In genomic region chr2:223215136-223215535, GRCh38 we compare ENCODE assay signal across 2 cellular contexts.
TF ChIP-seq lines count a peak whose summit lies in the region.

No MANE protein-coding gene starts in this region.

TF ChIP-seq in SK-N-SH treated with all-trans-retinoic acid at 6 μM for 48 hours, 23 proteins besides CTCF, POLR2A, EP300 and RAD21:
- TF ChIP-seq ARNTL (CRISPR knock-in tag; IDR thresholded peaks at IDR 0.05; ENCODE audit: borderline replicate concordance, low read depth) (no peak), ZNF8 (CRISPR knock-in tag; IDR thresholded peaks at IDR 0.05) (no peak), PATZ1 (CRISPR knock-in tag; IDR thresholded peaks at IDR 0.05; ENCODE audit: borderline replicate concordance) (no peak), BACH2 (CRISPR knock-in tag; IDR thresholded peaks at IDR 0.05; ENCODE audit: borderline replicate concordance) (no peak), CSDC2 (CRISPR knock-in tag; IDR thresholded peaks at IDR 0.05) (no peak)
TF ChIP-seq in SK-N-SH treated with all-trans-retinoic acid at 6 μM for 48 hours: peak in this region for 0.

TF ChIP-seq in H1, 55 proteins besides CTCF, POLR2A, EP300 and RAD21:
- no peak for TF ChIP-seq SRF (IDR thresholded peaks at IDR 0.05; ENCODE audit: low read depth, low read length)
- TF ChIP-seq POU5F1 (IDR thresholded peaks at IDR 0.05; ENCODE audit: low read depth, low read length) = no peak
- no peak for TF ChIP-seq ATF3 (IDR thresholded peaks at IDR 0.05; ENCODE audit: insufficient read depth, low read depth, low read length)
- no peak for TF ChIP-seq BRCA1 (IDR thresholded peaks at IDR 0.05; ENCODE audit: low read depth, low read length)
- TF ChIP-seq MAX (IDR thresholded peaks at IDR 0.05) = no peak
- TF ChIP-seq KDM5A (IDR thresholded peaks at IDR 0.05; ENCODE audit: low read length) = no peak
- no peak for TF ChIP-seq RXRA (IDR thresholded peaks at IDR 0.05; ENCODE audit: insufficient read depth, low read depth, low read length)
